ENCODE assay signal across 8 cellular contexts in genomic region chr16:31700200-31700529, GRCh38.
DNase-seq lines count a peak whose midpoint lies in the region; ATAC-seq and TF ChIP-seq lines count a peak whose summit lies in the region.

No MANE protein-coding gene starts in this region.

- no peak for TF ChIP-seq CTCF in fibroblast of lung (conservative IDR thresholded peaks at IDR 0.05 in 1 of 2, IDR thresholded peaks at IDR 0.05 in 1 of 2; ENCODE audit: low read depth in 1 of 2, low read length in 2 of 2)

- H3K79me2 ChIP-seq in fibroblast of lung (ENCODE audit: control insufficient read depth, insufficient read depth, low read length), result no peaks in the 10 kb centered on the region

- no peaks in the 10 kb centered on the region for H4K20me1 ChIP-seq in fibroblast of lung (ENCODE audit: control insufficient read depth, extremely low read depth, insufficient read depth, low read length)

- H3K4me1 ChIP-seq in fibroblast of lung (ENCODE audit: control insufficient read depth, extremely low read depth, insufficient read depth, low read length), result no peaks in the 10 kb centered on the region
- H3K4me1 ChIP-seq in rectal smooth muscle tissue (ENCODE audit: control insufficient read depth, insufficient read depth, low read length), result no peaks in the 10 kb centered on the region

- H3K36me3 ChIP-seq in SK-N-MC (ENCODE audit: insufficient read depth, low read length), result peaks cover 5% of the 10 kb centered on the region; the same call in 1 of the 2 replicates
- peaks cover 1% of the 10 kb centered on the region for H3K36me3 ChIP-seq in fibroblast of lung (ENCODE audit: control insufficient read depth, insufficient read depth, low read length)
- H3K36me3 ChIP-seq in rectal smooth muscle tissue (ENCODE audit: control insufficient read depth, insufficient read depth, low read length), result peaks cover 12% of the 10 kb centered on the region

- peaks cover 44% of the 10 kb centered on the region for H3K36me3 Mint-ChIP-seq in activated T-cell treated with anti-CD3 and anti-CD28 coated beads, Interleukin-2, amount 50 U/mL, for 24 hours (ENCODE audit: low read depth)

- peak overlapping the region; percentile 96 for H3K27ac Mint-ChIP-seq in activated T-cell treated with anti-CD3 and anti-CD28 coated beads, Interleukin-2, amount 50 U/mL, for 24 hours

- H3K9ac ChIP-seq in SK-N-MC (ENCODE audit: insufficient read length) (no peak overlapping the region), fibroblast of lung (ENCODE audit: insufficient read depth, low read length) (no peak overlapping the region), rectal smooth muscle tissue (ENCODE audit: low read length) (no peak overlapping the region)

- H3K4me1 Mint-ChIP-seq in activated T-cell treated with anti-CD3 and anti-CD28 coated beads, Interleukin-2, amount 50 U/mL, for 24 hours (ENCODE audit: low read depth), result peaks cover 31% of the 10 kb centered on the region

- H3K27me3 ChIP-seq in fibroblast of lung (ENCODE audit: control insufficient read depth, insufficient read depth, low read length) (no peaks in the 10 kb centered on the region), rectal smooth muscle tissue (ENCODE audit: control insufficient read depth, insufficient read depth, low read length) (peaks cover 4% of the 10 kb centered on the region)

- H3K4me2 ChIP-seq in fibroblast of lung (ENCODE audit: extremely low read depth, insufficient read depth, low read length), result peak overlapping the region; percentile 51

- peak; percentile 89 for ATAC-seq in HG03039 (IDR thresholded peaks at IDR 0.05; ENCODE audit: unreplicated experiment)
- no peak for ATAC-seq in GM19452 (IDR thresholded peaks at IDR 0.05; ENCODE audit: unreplicated experiment)

- H3K27me3 Mint-ChIP-seq in activated T-cell treated with anti-CD3 and anti-CD28 coated beads, Interleukin-2, amount 50 U/mL, for 24 hours, result no peaks in the 10 kb centered on the region

- H2AFZ ChIP-seq in fibroblast of lung (ENCODE audit: low read length), result no peak overlapping the region

- H3K4me3 ChIP-seq in SK-N-MC (peak overlapping the region; percentile 85), fibroblast of lung (replicated peaks in 1 of 4; ENCODE audit: control extremely low read depth in 1 of 4, insufficient read depth in 1 of 4, low read depth in 3 of 4, low read length in 4 of 4) (peak overlapping the region; percentile 50 to 90 (median 74)), rectal smooth muscle tissue (ENCODE audit: low read length) (peak overlapping the region; percentile 68)

- no peaks in the 10 kb centered on the region for H3K9me3 Mint-ChIP-seq in activated T-cell treated with anti-CD3 and anti-CD28 coated beads, Interleukin-2, amount 50 U/mL, for 24 hours

- H3K9me3 ChIP-seq in SK-N-MC (ENCODE audit: low read depth, low read length) (no peaks in the 10 kb centered on the region), fibroblast of lung (ENCODE audit: control insufficient read depth, insufficient read depth, low read depth, low read length) (no peaks in the 10 kb centered on the region)

- DNase-seq in activated T-cell treated with anti-CD3 and anti-CD28 coated beads, Interleukin-2, amount 50 U/mL, for 24 hours, result no peak
- DNase-seq in activated T-cell treated with anti-CD3 and anti-CD28 coated beads for 4 hours, result no peak
- no peak for DNase-seq in SK-N-MC (ENCODE audit: low read depth, low spot score)
- peak in 1 of 2 donors; percentile 51 for DNase-seq in fibroblast of lung (ENCODE audit: low read depth in 2 of 2)
- DNase-seq in inferior parietal cortex (ENCODE audit: extremely low spot score), result no peak

- peak overlapping the region; percentile 85 for H3K4me3 Mint-ChIP-seq in activated T-cell treated with anti-CD3 and anti-CD28 coated beads, Interleukin-2, amount 50 U/mL, for 24 hours

- H3K27ac ChIP-seq in SK-N-MC (no peak overlapping the region), fibroblast of lung (ENCODE audit: insufficient read depth, low read length) (no peak overlapping the region), rectal smooth muscle tissue (ENCODE audit: low read depth, low read length) (no peak overlapping the region)
